In the genomic region with DNA sequence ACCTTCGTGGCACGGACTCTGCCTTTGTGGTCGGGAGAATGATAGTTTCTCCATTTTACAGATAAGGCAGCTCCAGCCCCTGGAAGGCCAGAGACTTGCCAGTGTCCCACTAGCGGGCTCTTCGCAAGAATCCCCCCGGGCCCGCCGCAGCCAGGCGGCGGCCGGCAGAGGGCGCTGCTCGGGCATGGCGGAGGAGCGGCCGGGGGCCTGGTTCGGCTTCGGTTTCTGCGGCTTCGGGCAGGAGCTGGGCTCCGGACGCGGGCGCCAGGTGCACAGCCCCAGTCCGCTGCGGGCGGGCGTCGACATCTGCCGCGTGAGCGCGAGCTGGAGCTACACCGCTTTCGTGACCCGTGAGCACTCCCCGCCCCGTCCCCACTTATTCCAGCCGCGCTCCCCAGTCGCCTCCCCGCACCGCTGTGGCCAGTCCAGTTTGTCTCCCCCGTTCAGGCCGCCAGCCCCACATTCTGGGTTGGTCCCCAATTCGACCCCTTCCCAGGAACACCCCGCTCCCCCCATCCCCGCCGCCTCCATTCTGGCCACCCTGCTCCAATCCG, we compare ENCODE assay signal across 8 cellular contexts. TPM values are rescaled to one million over a fixed set of nuclear protein-coding genes. Genes with fewer than 3 reads are reported as not detected.
A peak's percentile ranks its signal among the peaks of the same experiment; 100 is the strongest.
DNase-seq lines count a peak whose midpoint lies in the region; ATAC-seq, FAIRE-seq and TF ChIP-seq lines count a peak whose summit lies in the region.

No MANE protein-coding gene starts in this region.

- TF ChIP-seq CTCF in endothelial cell of umbilical vein (IDR thresholded peaks at IDR 0.05; ENCODE audit: extremely low read depth in 1 of 2, insufficient read depth in 1 of 2, low read depth in 1 of 2, low read length in 2 of 2) (peak; percentile 93 to 99), mesothelial cell of epicardium (IDR thresholded peaks at IDR 0.05; ENCODE audit: unreplicated experiment) (peak; percentile 94)

- H3K27ac ChIP-seq in endothelial cell of umbilical vein (ENCODE audit: insufficient read depth, low read depth, low read length) = no peak overlapping the region

- H3K4me2 ChIP-seq in endothelial cell of umbilical vein (ENCODE audit: insufficient read depth, low read length) = peak overlapping the region; percentile 31

- intact Hi-C loops in endothelial cell of umbilical vein (cut with micrococcal nuclease) = loop anchor here (1.0 to 2.0 kb wide), 5 partner anchors 24 to 93 kb away; a partner anchor contains a TSS

- H3K4me3 ChIP-seq in endothelial cell of umbilical vein (replicated peaks in 1 of 3; ENCODE audit: insufficient read depth in 1 of 3, low read depth in 1 of 3, low read length in 3 of 3) = peak overlapping the region; percentile 16 to 49 (median 36)

- peaks cover 7 to 21% of the 10 kb centered on the region in 2 experiments for H3K36me3 ChIP-seq in endothelial cell of umbilical vein (ENCODE audit: control insufficient read depth in 2 of 2, extremely low read depth in 1 of 2, insufficient read depth in 2 of 2, low read length in 2 of 2)

- peaks cover 14% of the 10 kb centered on the region for H3K36me3 Mint-ChIP-seq in mesothelial cell of epicardium

- no peaks in the 10 kb centered on the region for H3K27me3 ChIP-seq in endothelial cell of umbilical vein (ENCODE audit: control insufficient read depth in 2 of 2, insufficient read depth in 2 of 2, low read length in 2 of 2)

- DNase-seq in activated CD4-positive, CD25-positive, alpha-beta regulatory T cell (lab: John Stamatoyannopoulos, UW) = peak; percentile 25 to 43 (median 36)
- peak; percentile 58 for DNase-seq in NCI-H748 (lab: John Stamatoyannopoulos, UW; ENCODE audit: unreplicated experiment)
- DNase-seq in activated T-cell treated with anti-CD3 and anti-CD28 coated beads for 24 hours (ENCODE audit: low read depth) = peak; percentile 34
- DNase-seq in endothelial cell of umbilical vein (ENCODE audit: low read depth, low spot score) = peak; percentile 79
- peak; percentile 81 to 84 for DNase-seq in mesothelial cell of epicardium (ENCODE audit: low spot score in 2 of 2, unreplicated experiment in 2 of 2)
- peak; percentile 9 to 31 for DNase-seq in stimulated activated CD8-positive, alpha-beta memory T cell treated with anti-CD3 and anti-CD28 coated beads, Interleukin-15, amount 100 ng/mL, for 4 hours (ENCODE audit: low read depth in 2 of 2)

- TF ChIP-seq POLR2A in endothelial cell of umbilical vein (IDR thresholded peaks at IDR 0.05; ENCODE audit: low read depth, low read length) = peak; percentile 13

- peaks cover 16% of the 10 kb centered on the region for H3K4me1 Mint-ChIP-seq in mesothelial cell of epicardium

- H3K27me3 Mint-ChIP-seq in mesothelial cell of epicardium (ENCODE audit: low read depth) = no peaks in the 10 kb centered on the region

- POLR2A ChIA-PET in endothelial cell of umbilical vein (lab: Charles Lee) = no interaction called here

- peak; percentile 72 for FAIRE-seq in endothelial cell of umbilical vein (lab: Jason Lieb, UNC)

- no peak for ATAC-seq in activated CD4-positive, CD25-positive, alpha-beta regulatory T cell treated with anti-CD3 and anti-CD28 coated beads, Interleukin-2, amount 50 U/mL, for 24 hours
- no peak for ATAC-seq in HG03108 (IDR thresholded peaks at IDR 0.05; ENCODE audit: unreplicated experiment)

- peak overlapping the region; percentile 76 for H3K4me3 Mint-ChIP-seq in mesothelial cell of epicardium

- H3K4me1 ChIP-seq in endothelial cell of umbilical vein (ENCODE audit: control insufficient read depth, extremely low read depth, insufficient read depth, low read length) = peaks cover 13% of the 10 kb centered on the region

- BruUV-seq in endothelial cell of umbilical vein (replicated peaks; lab: Mats Ljungman, UMichigan) = no TSS peak

- peak overlapping the region; percentile 53 for H3K27ac Mint-ChIP-seq in mesothelial cell of epicardium

- no peaks in the 10 kb centered on the region for H3K9me1 ChIP-seq in endothelial cell of umbilical vein (replicated peaks; ENCODE audit: control insufficient read depth, extremely low read depth, insufficient read depth, low read length)

- peak overlapping the region; percentile 56 for H2AFZ ChIP-seq in endothelial cell of umbilical vein (ENCODE audit: low read depth, low read length)

- H3K9me3 Mint-ChIP-seq in mesothelial cell of epicardium = no peaks in the 10 kb centered on the region

- H4K20me1 ChIP-seq in endothelial cell of umbilical vein (replicated peaks; ENCODE audit: control insufficient read depth, extremely low read depth, insufficient read depth, low read length) = no peaks in the 10 kb centered on the region

- H3K9ac ChIP-seq in endothelial cell of umbilical vein (replicated peaks; ENCODE audit: extremely low read depth, insufficient read depth, low read length) = peak overlapping the region; percentile 46

- CTCF ChIA-PET in endothelial cell of umbilical vein (lab: Charles Lee) = interaction anchor here (0.6 to 6.9 kb wide), 43 partner anchors 9 to 316 kb away, joined by 3 to 155 read pairs (median 6); a partner anchor contains a TSS

- H3K79me2 ChIP-seq in endothelial cell of umbilical vein (ENCODE audit: control insufficient read depth, insufficient read depth, low read length) = peaks cover 3% of the 10 kb centered on the region

- dilution Hi-C loops in endothelial cell of umbilical vein (cut with MboI; ENCODE audit: extremely low pct_ligation_motif_present, low sequenced_read_pairs) = no loop called here

- H3K9me3 ChIP-seq in endothelial cell of umbilical vein (replicated peaks; ENCODE audit: control insufficient read depth, insufficient read depth, low read length) = no peaks in the 10 kb centered on the region

TF ChIP-seq in endothelial cell of umbilical vein, 7 proteins besides CTCF, POLR2A, EP300 and RAD21 (continues in another document):
- TF ChIP-seq POLR2AphosphoS5 (IDR thresholded peaks at IDR 0.05; ENCODE audit: insufficient read depth, low read depth, low read length) (peak; percentile 44), GATA2 (IDR thresholded peaks at IDR 0.05; ENCODE audit: insufficient read depth, insufficient read length, low read depth, low read length) (no peak), FOS (IDR thresholded peaks at IDR 0.05; ENCODE audit: borderline replicate concordance, insufficient read depth, low read length) (no peak), MYC (IDR thresholded peaks at IDR 0.05; ENCODE audit: low read depth, low read length) (no peak)

RNA-seq across cellular contexts. Expression of a gene that starts 1.9 kb away (rescaled TPM):
- total RNA-seq in endothelial cell of umbilical vein (13.3 and 15.3 TPM in 2 replicates), mesothelial cell of epicardium (18.6 to 21.5 TPM (median 20.2 TPM) in 3 replicates)
- polyA plus RNA-seq in endothelial cell of umbilical vein = 7.7 and 8.8 TPM in 2 replicates
- 8.2 and 10.1 TPM in 2 replicates for polyA plus RNA-seq in endothelial cell of umbilical vein (2011; cell fraction: cytosol; rRNA removed)
- 34.0 and 38.4 TPM in 2 replicates for polyA plus RNA-seq in endothelial cell of umbilical vein (2011; cell fraction: nucleus; rRNA removed)
- polyA plus RNA-seq in endothelial cell of umbilical vein (2012) = 8.9 and 9.4 TPM in 2 replicates
- 5.9 and 6.5 TPM in 2 replicates for polyA minus RNA-seq in endothelial cell of umbilical vein
- polyA minus RNA-seq in endothelial cell of umbilical vein (2011; cell fraction: cytosol; rRNA and poly(A)+ RNA removed) = 19.8 TPM
- 4.4 and 6.0 TPM in 2 replicates for polyA minus RNA-seq in endothelial cell of umbilical vein (2011; cell fraction: nucleus; rRNA and poly(A)+ RNA removed)

RNA-seq across cellular contexts. Expression of a gene that starts 21.5 kb away (rescaled TPM):
- total RNA-seq in endothelial cell of umbilical vein (106 and 108 TPM in 2 replicates), mesothelial cell of epicardium (75.8 to 79.7 TPM (median 79.3 TPM) in 3 replicates)
- 103 and 111 TPM in 2 replicates for polyA plus RNA-seq in endothelial cell of umbilical vein
- polyA plus RNA-seq in endothelial cell of umbilical vein (2011; cell fraction: cytosol; rRNA removed) = 85.2 and 85.7 TPM in 2 replicates
- polyA plus RNA-seq in endothelial cell of umbilical vein (2011; cell fraction: nucleus; rRNA removed) = 175 and 176 TPM in 2 replicates
- 80.0 and 83.1 TPM in 2 replicates for polyA plus RNA-seq in endothelial cell of umbilical vein (2012)
- polyA minus RNA-seq in endothelial cell of umbilical vein = 108 and 130 TPM in 2 replicates
- polyA minus RNA-seq in endothelial cell of umbilical vein (2011; cell fraction: cytosol; rRNA and poly(A)+ RNA removed) = 56.5 TPM
- polyA minus RNA-seq in endothelial cell of umbilical vein (2011; cell fraction: nucleus; rRNA and poly(A)+ RNA removed) = 45.1 and 71.0 TPM in 2 replicates

RNA-seq across cellular contexts. Expression of a gene that starts 24.3 kb away (rescaled TPM):
- total RNA-seq in endothelial cell of umbilical vein = 12.3 and 16.0 TPM in 2 replicates
- 20.2 and 21.8 TPM in 2 replicates for polyA plus RNA-seq in endothelial cell of umbilical vein
- polyA plus RNA-seq in endothelial cell of umbilical vein (2011; cell fraction: cytosol; rRNA removed) = 18.9 and 19.0 TPM in 2 replicates
- 10.1 and 11.8 TPM in 2 replicates for polyA plus RNA-seq in endothelial cell of umbilical vein (2011; cell fraction: nucleus; rRNA removed)
- 13.1 and 15.1 TPM in 2 replicates for polyA plus RNA-seq in endothelial cell of umbilical vein (2012)
- 12.8 TPM in 2 replicates for polyA minus RNA-seq in endothelial cell of umbilical vein
- polyA minus RNA-seq in endothelial cell of umbilical vein (2011; cell fraction: cytosol; rRNA and poly(A)+ RNA removed) = 13.5 TPM
- 3.1 and 3.9 TPM in 2 replicates for polyA minus RNA-seq in endothelial cell of umbilical vein (2011; cell fraction: nucleus; rRNA and poly(A)+ RNA removed)
- 11.5 to 12.4 TPM (median 11.9 TPM) in 3 replicates for total RNA-seq in mesothelial cell of epicardium

RNA-seq across cellular contexts. Expression of a gene that starts 37.7 kb away (rescaled TPM):
- total RNA-seq in endothelial cell of umbilical vein = 171 and 185 TPM in 2 replicates
- polyA plus RNA-seq in endothelial cell of umbilical vein = 270 and 280 TPM in 2 replicates
- 182 and 231 TPM in 2 replicates for polyA plus RNA-seq in endothelial cell of umbilical vein (2011; cell fraction: cytosol; rRNA removed)
- 393 and 538 TPM in 2 replicates for polyA plus RNA-seq in endothelial cell of umbilical vein (2011; cell fraction: nucleus; rRNA removed)
- 76.1 and 156 TPM in 2 replicates for polyA plus RNA-seq in endothelial cell of umbilical vein (2012)
- 235 and 275 TPM in 2 replicates for polyA minus RNA-seq in endothelial cell of umbilical vein
- 256 TPM for polyA minus RNA-seq in endothelial cell of umbilical vein (2011; cell fraction: cytosol; rRNA and poly(A)+ RNA removed)
- 92.1 and 129 TPM in 2 replicates for polyA minus RNA-seq in endothelial cell of umbilical vein (2011; cell fraction: nucleus; rRNA and poly(A)+ RNA removed)
- 51.7 to 59.1 TPM (median 56.9 TPM) in 3 replicates for total RNA-seq in mesothelial cell of epicardium

RNA-seq across cellular contexts. Expression of a gene that starts 53.5 kb away (rescaled TPM):
- total RNA-seq in endothelial cell of umbilical vein (52.1 and 60.9 TPM in 2 replicates), mesothelial cell of epicardium (89.0 to 104 TPM (median 101 TPM) in 3 replicates)
- 77.7 and 106 TPM in 2 replicates for polyA plus RNA-seq in endothelial cell of umbilical vein
- polyA plus RNA-seq in endothelial cell of umbilical vein (2011; cell fraction: cytosol; rRNA removed) = 44.3 and 51.6 TPM in 2 replicates
- polyA plus RNA-seq in endothelial cell of umbilical vein (2011; cell fraction: nucleus; rRNA removed) = 343 and 437 TPM in 2 replicates
- polyA plus RNA-seq in endothelial cell of umbilical vein (2012) = 26.6 and 30.2 TPM in 2 replicates
- polyA minus RNA-seq in endothelial cell of umbilical vein = 117 and 125 TPM in 2 replicates
- 28.1 TPM for polyA minus RNA-seq in endothelial cell of umbilical vein (2011; cell fraction: cytosol; rRNA and poly(A)+ RNA removed)
- polyA minus RNA-seq in endothelial cell of umbilical vein (2011; cell fraction: nucleus; rRNA and poly(A)+ RNA removed) = 75.6 and 91.6 TPM in 2 replicates

Comparison
In these comparisons a context has a peak if more than half of its experiments do, and no peak if none do; other contexts are left out.
1. DNase-seq: peak in every context shown above with its lines; median percentile 82 in mesothelial cell of epicardium; 79 in endothelial cell of umbilical vein; 58 in NCI-H748; 36 in activated CD4-positive, CD25-positive, alpha-beta regulatory T cell; 34 in activated T-cell treated with anti-CD3 and anti-CD28 coated beads for 24 hours; 20 in stimulated activated CD8-positive, alpha-beta memory T cell treated with anti-CD3 and anti-CD28 coated beads, Interleukin-15, amount 100 ng/mL, for 4 hours.